16 cellular contexts compared by ENCODE assay signal in genomic region chr3:188380722-188381121, GRCh38.
DNase-seq lines count a peak whose midpoint lies in the region; ATAC-seq and TF ChIP-seq lines count a peak whose summit lies in the region.
"Had no signal": no experiment of that assay in that cellular context is flagged by ENCODE, and none has a peak within 500 bp of the region (broad histone marks: within the 10 kb centered on the region; RNA-seq: fewer than 3 reads in every experiment).

No MANE protein-coding gene starts in this region.

- DNase-seq in activated B cell treated with CpG ODN at 0.5 μM for 24 hours (no peak), left lobe of liver (ENCODE audit: low spot score) (no peak), naive B cell (no peak)
- no peak for DNase-seq in effector memory CD4-positive, alpha-beta T cell
- DNase-seq in activated T-cell treated with anti-CD3 and anti-CD28 coated beads, Interleukin-2, amount 50 U/mL, for 48 hours, result no peak
- no peak for DNase-seq in stimulated activated CD4-positive, alpha-beta T cell treated with anti-CD3 and anti-CD28 coated beads, Interleukin-12 subunit alpha, Interleukin-12 subunit beta, amount 100 ng/mL, for 4 hours
- DNase-seq: ACHN; CD4-positive, alpha-beta memory T cell; DMS153; DMS79 treated with DMSO at 0.1 percent for 48 hours; GF-D8; KG1 had no signal

- no peak for TF ChIP-seq CTCF in activated B cell treated with CpG ODN at 0.5 μM for 24 hours (IDR thresholded peaks at IDR 0.05)

- H3K4me3 ChIP-seq in effector memory CD4-positive, alpha-beta T cell (ENCODE audit: insufficient read depth, low read depth, low read length, poor library complexity, severe bottlenecking), result no peak overlapping the region
- H3K4me3 ChIP-seq: BLaER1, HAP-1 had no signal

- POLR2A ChIA-PET in activated B cell treated with CpG ODN at 0.5 μM for 24 hours (lab: Charles Lee), result interaction anchor here (1.6 kb wide), 1 partner anchor 10 kb away, joined by 11 read pairs; no protein-coding TSS in a partner anchor

- H3K4me3 Mint-ChIP-seq in activated B cell treated with CpG ODN at 0.5 μM for 24 hours, result no peak overlapping the region
- H3K4me3 Mint-ChIP-seq in naive B cell, result no peak overlapping the region
- H3K4me3 Mint-ChIP-seq: CD14-positive monocyte; CD4-positive, alpha-beta memory T cell had no signal

- H3K27me3 ChIP-seq in effector memory CD4-positive, alpha-beta T cell (replicated peaks; ENCODE audit: control insufficient read depth, insufficient read depth, low read length, poor library complexity, severe bottlenecking), result no peaks in the 10 kb centered on the region
- H3K27me3 ChIP-seq: BLaER1 had no signal

- no peaks in the 10 kb centered on the region for H3K4me1 ChIP-seq in effector memory CD4-positive, alpha-beta T cell (ENCODE audit: control insufficient read depth, insufficient read depth, low read length, poor library complexity, severe bottlenecking)
- H3K4me1 ChIP-seq: BLaER1, HAP-1 had no signal

- H3K36me3 Mint-ChIP-seq in activated B cell treated with CpG ODN at 0.5 μM for 24 hours (ENCODE audit: low read depth) (peaks cover 8% of the 10 kb centered on the region), naive B cell (peaks cover 5 to 11% of the 10 kb centered on the region in 2 donors)

- intact Hi-C loops in activated B cell treated with CpG ODN at 0.5 μM for 24 hours (cut with micrococcal nuclease), result loop anchor here (2.0 kb wide), 1 partner anchor 14 kb away; no protein-coding TSS in a partner anchor

- no peak overlapping the region for H3K27ac ChIP-seq in effector memory CD4-positive, alpha-beta T cell (ENCODE audit: insufficient read depth, low read length, poor library complexity, severe bottlenecking)
- H3K27ac ChIP-seq: BLaER1 had no signal

- no peaks in the 10 kb centered on the region for H3K27me3 Mint-ChIP-seq in activated B cell treated with CpG ODN at 0.5 μM for 24 hours
- no peaks in the 10 kb centered on the region for H3K27me3 Mint-ChIP-seq in naive B cell
- H3K27me3 Mint-ChIP-seq: CD4-positive, alpha-beta memory T cell had no signal

- CTCF ChIA-PET in activated B cell treated with CpG ODN at 0.5 μM for 24 hours (lab: Charles Lee), result no interaction called here

- no peaks in the 10 kb centered on the region for H3K36me3 ChIP-seq in effector memory CD4-positive, alpha-beta T cell (ENCODE audit: control insufficient read depth, insufficient read depth, low read length)
- H3K36me3 ChIP-seq: HAP-1 had no signal

- H3K9me3 ChIP-seq in effector memory CD4-positive, alpha-beta T cell (ENCODE audit: control insufficient read depth, low read length), result no peaks in the 10 kb centered on the region
- H3K9me3 ChIP-seq: HAP-1 had no signal

- H3K27ac Mint-ChIP-seq in activated B cell treated with CpG ODN at 0.5 μM for 24 hours (peak overlapping the region; percentile 39), naive B cell (peak overlapping the region in 5 of 6 donors; percentile 4 to 68 (median 59))
- H3K27ac Mint-ChIP-seq: CD14-positive monocyte; CD4-positive, alpha-beta memory T cell had no signal

- ATAC-seq in activated B cell treated with CpG ODN at 0.5 μM for 24 hours (ENCODE audit: low read depth) (no peak), left lobe of liver (peak; percentile 38), naive B cell (ENCODE audit: low read depth in 2 of 2) (no peak), GM18858 (IDR thresholded peaks at IDR 0.05; ENCODE audit: unreplicated experiment) (no peak)

- H3K9me3 Mint-ChIP-seq in activated B cell treated with CpG ODN at 0.5 μM for 24 hours (peaks cover 6% of the 10 kb centered on the region), naive B cell (peaks cover 5 to 26% (median 11%) of the 10 kb centered on the region in 7 donors)

- H3K4me1 Mint-ChIP-seq in activated B cell treated with CpG ODN at 0.5 μM for 24 hours, result peaks cover 46% of the 10 kb centered on the region
- peaks cover 36 to 66% (median 44%) of the 10 kb centered on the region in 3 donors for H3K4me1 Mint-ChIP-seq in naive B cell
